In genomic region chr4:142434519-142435224, GRCh38 we compare ENCODE assay signal across 23 cellular contexts.
DNase-seq lines count a peak whose midpoint lies in the region; ATAC-seq and TF ChIP-seq lines count a peak whose summit lies in the region.
"Had no signal": no experiment of that assay in that cellular context is flagged by ENCODE, and none has a peak within 500 bp of the region (broad histone marks: within the 10 kb centered on the region; RNA-seq: fewer than 3 reads in every experiment).

No MANE protein-coding gene starts in this region.

- H3K27me3 Mint-ChIP-seq in activated CD8-positive, alpha-beta T cell treated with anti-CD3 and anti-CD28 coated beads for 36 hours = no peaks in the 10 kb centered on the region
- H3K27me3 Mint-ChIP-seq in activated CD8-positive, alpha-beta T cell treated with anti-CD3 and anti-CD28 coated beads, Interleukin-2, amount 10 ng/mL, durations not matched to agents 7 days and 5 days (ENCODE audit: low read depth) = no peaks in the 10 kb centered on the region
- no peaks in the 10 kb centered on the region for H3K27me3 Mint-ChIP-seq in activated naive CD8-positive, alpha-beta T cell treated with anti-CD3 and anti-CD28 coated beads for 36 hours
- no peaks in the 10 kb centered on the region for H3K27me3 Mint-ChIP-seq in naive thymus-derived CD4-positive, alpha-beta T cell
- H3K27me3 Mint-ChIP-seq: type B pancreatic cell had no signal

- H3K4me1 Mint-ChIP-seq in activated CD8-positive, alpha-beta T cell treated with anti-CD3 and anti-CD28 coated beads for 36 hours (ENCODE audit: low read depth) = peaks cover 33% of the 10 kb centered on the region
- H3K4me1 Mint-ChIP-seq in activated CD8-positive, alpha-beta T cell treated with anti-CD3 and anti-CD28 coated beads, Interleukin-2, amount 10 ng/mL, durations not matched to agents 7 days and 5 days (ENCODE audit: low read depth) = peaks cover 2% of the 10 kb centered on the region
- peaks cover 17% of the 10 kb centered on the region for H3K4me1 Mint-ChIP-seq in activated naive CD8-positive, alpha-beta T cell treated with anti-CD3 and anti-CD28 coated beads for 36 hours
- H3K4me1 Mint-ChIP-seq in naive thymus-derived CD4-positive, alpha-beta T cell = peaks cover 8 to 44% (median 31%) of the 10 kb centered on the region in 7 donors

- no peak overlapping the region for H3K27ac Mint-ChIP-seq in activated CD8-positive, alpha-beta T cell treated with anti-CD3 and anti-CD28 coated beads for 36 hours
- H3K27ac Mint-ChIP-seq in activated CD8-positive, alpha-beta T cell treated with anti-CD3 and anti-CD28 coated beads, Interleukin-2, amount 10 ng/mL, durations not matched to agents 7 days and 5 days = no peak overlapping the region
- peak overlapping the region; percentile 23 for H3K27ac Mint-ChIP-seq in activated naive CD8-positive, alpha-beta T cell treated with anti-CD3 and anti-CD28 coated beads for 36 hours
- H3K27ac Mint-ChIP-seq in naive thymus-derived CD4-positive, alpha-beta T cell = peak overlapping the region in 5 of 9 donors; percentile 23 to 81 (median 44)
- H3K27ac Mint-ChIP-seq: type B pancreatic cell had no signal

- H3K9ac ChIP-seq in HCT116 (ENCODE audit: low read length) = no peak overlapping the region

- peak; percentile 25; the same call in 1 of the 2 replicates for TF ChIP-seq RAD21 in HCT116 (IDR thresholded peaks at IDR 0.05; ENCODE audit: low read depth)

- no peak overlapping the region for H3K4me3 ChIP-seq in HCT116 (replicated peaks in 1 of 2; ENCODE audit: low read depth in 1 of 2, low read length in 2 of 2)
- H3K4me3 ChIP-seq in naive thymus-derived CD4-positive, alpha-beta T cell (ENCODE audit: low read length) = no peak overlapping the region

- no peaks in the 10 kb centered on the region for H3K9me3 ChIP-seq in HCT116 (ENCODE audit: control insufficient read depth in 1 of 2, insufficient read depth in 1 of 2, low read depth in 1 of 2, low read length in 2 of 2)
- H3K9me3 ChIP-seq in naive thymus-derived CD4-positive, alpha-beta T cell (ENCODE audit: control insufficient read depth in 2 of 3, low read length in 3 of 3) = no peaks in the 10 kb centered on the region

- H3K27ac ChIP-seq in HCT116 (ENCODE audit: low read depth, low read length) = no peak overlapping the region
- no peak overlapping the region for H3K27ac ChIP-seq in naive thymus-derived CD4-positive, alpha-beta T cell (ENCODE audit: low read depth, low read length)

- no peak for TF ChIP-seq CTCF in activated CD8-positive, alpha-beta T cell treated with anti-CD3 and anti-CD28 coated beads for 36 hours (IDR thresholded peaks at IDR 0.05)
- TF ChIP-seq CTCF in HCT116 (IDR thresholded peaks at IDR 0.05 in 2 of 3, conservative IDR thresholded peaks at IDR 0.05 in 1 of 3; ENCODE audit: borderline replicate concordance in 1 of 3, insufficient read depth in 1 of 3, low read depth in 2 of 3, low read length in 2 of 3) = peak in 1 of 3 experiments; percentile 12; a peak in 2 of 6 replicates

- RAD21 ChIA-PET in HCT116 (lab: Charles Lee; ENCODE audit: low non-redundant PET in 1 of 2, low total read pairs in 2 of 2, uncharacterized antibody in 2 of 2, unreplicated experiment in 2 of 2) = interaction anchor here in 1 of 2 experiments (1.0 kb wide), 1 partner anchor 9 kb away, joined by 3 read pairs; no protein-coding TSS in a partner anchor

- POLR2A ChIA-PET in activated CD8-positive, alpha-beta T cell treated with anti-CD3 and anti-CD28 coated beads for 36 hours (lab: Charles Lee) = no interaction called here
- POLR2A ChIA-PET in activated CD8-positive, alpha-beta T cell treated with anti-CD3 and anti-CD28 coated beads, Interleukin-2, amount 10 ng/mL, durations not matched to agents 7 days and 5 days (lab: Charles Lee) = no interaction called here
- POLR2A ChIA-PET in HCT116 (lab: Charles Lee) = no interaction called here
- POLR2A ChIA-PET in naive thymus-derived CD4-positive, alpha-beta T cell (lab: Charles Lee) = interaction anchor here (0.7 kb wide), 1 partner anchor 78 kb away, joined by 3 read pairs; no protein-coding TSS in a partner anchor

- no peaks in the 10 kb centered on the region for H3K79me2 ChIP-seq in HCT116 (ENCODE audit: insufficient read depth, low read length)

- no peaks in the 10 kb centered on the region for H3K27me3 ChIP-seq in HCT116 (ENCODE audit: insufficient read depth, low read length)
- no peaks in the 10 kb centered on the region for H3K27me3 ChIP-seq in naive thymus-derived CD4-positive, alpha-beta T cell (ENCODE audit: control insufficient read depth in 2 of 2, insufficient read depth in 2 of 2, low read length in 2 of 2)

- no peaks in the 10 kb centered on the region for H4K20me1 ChIP-seq in HCT116 (ENCODE audit: insufficient read depth)

- H3K36me3 ChIP-seq in HCT116 (ENCODE audit: control insufficient read depth in 1 of 2, insufficient read depth in 2 of 2, low read length in 2 of 2) = no peaks in the 10 kb centered on the region
- H3K36me3 ChIP-seq in naive thymus-derived CD4-positive, alpha-beta T cell (ENCODE audit: control insufficient read depth in 2 of 3, insufficient read depth in 3 of 3, low read length in 3 of 3) = no peaks in the 10 kb centered on the region

- CTCF ChIA-PET in activated CD8-positive, alpha-beta T cell treated with anti-CD3 and anti-CD28 coated beads for 36 hours (lab: Charles Lee) = interaction anchor here (0.6 kb wide), 1 partner anchor 19 kb away, joined by 4 read pairs; no protein-coding TSS in a partner anchor
- CTCF ChIA-PET in activated CD8-positive, alpha-beta T cell treated with anti-CD3 and anti-CD28 coated beads, Interleukin-2, amount 10 ng/mL, durations not matched to agents 7 days and 5 days (lab: Charles Lee) = interaction anchor here (1.3 to 1.8 kb wide), 2 partner anchors 80 to 83 kb away, joined by 5 read pairs; no protein-coding TSS in a partner anchor
- CTCF ChIA-PET in HCT116 (lab: Charles Lee) = no interaction called here
- CTCF ChIA-PET in naive thymus-derived CD4-positive, alpha-beta T cell (lab: Charles Lee) = interaction anchor here (1.2 to 1.6 kb wide), 2 partner anchors 28 to 82 kb away, joined by 3 to 4 read pairs; no protein-coding TSS in a partner anchor

- H3K4me1 ChIP-seq in HCT116 (ENCODE audit: control insufficient read depth in 1 of 2, insufficient read depth in 2 of 2, low read length in 2 of 2) = peaks cover 4 to 7% of the 10 kb centered on the region in 2 experiments; a peak in 2 of 4 replicates
- peaks cover 4 to 8% of the 10 kb centered on the region in 2 donors for H3K4me1 ChIP-seq in naive thymus-derived CD4-positive, alpha-beta T cell (ENCODE audit: control insufficient read depth in 2 of 2, insufficient read depth in 2 of 2, low read length in 2 of 2)

- peaks cover 2% of the 10 kb centered on the region for H3K9me3 Mint-ChIP-seq in activated CD8-positive, alpha-beta T cell treated with anti-CD3 and anti-CD28 coated beads for 36 hours
- H3K9me3 Mint-ChIP-seq in activated CD8-positive, alpha-beta T cell treated with anti-CD3 and anti-CD28 coated beads, Interleukin-2, amount 10 ng/mL, durations not matched to agents 7 days and 5 days (ENCODE audit: insufficient read depth) = peaks cover 15% of the 10 kb centered on the region
- peaks cover 8% of the 10 kb centered on the region for H3K9me3 Mint-ChIP-seq in activated naive CD8-positive, alpha-beta T cell treated with anti-CD3 and anti-CD28 coated beads for 36 hours
- H3K9me3 Mint-ChIP-seq in naive thymus-derived CD4-positive, alpha-beta T cell = peaks cover 0 to 32% (median 0%) of the 10 kb centered on the region in 11 donors
- H3K9me3 Mint-ChIP-seq: type B pancreatic cell had no signal

- ATAC-seq in activated CD8-positive, alpha-beta T cell treated with anti-CD3 and anti-CD28 coated beads for 36 hours = peak; percentile 62
- ATAC-seq in activated CD8-positive, alpha-beta T cell treated with anti-CD3 and anti-CD28 coated beads, Interleukin-2, amount 10 ng/mL, durations not matched to agents 7 days and 5 days = no peak
- ATAC-seq in HCT116 (peak; percentile 73), GM19328 (IDR thresholded peaks at IDR 0.05; ENCODE audit: unreplicated experiment) (no peak), GM19467 (IDR thresholded peaks at IDR 0.05; ENCODE audit: unreplicated experiment) (no peak), GM21360 (IDR thresholded peaks at IDR 0.05; ENCODE audit: unreplicated experiment) (no peak)
- ATAC-seq in naive thymus-derived CD4-positive, alpha-beta T cell = no peak

- TF ChIP-seq POLR2A in HCT116 (IDR thresholded peaks at IDR 0.05; ENCODE audit: borderline replicate concordance, extremely low read depth, insufficient read depth, insufficient read length) = no peak

- H3K4me3 Mint-ChIP-seq in activated CD8-positive, alpha-beta T cell treated with anti-CD3 and anti-CD28 coated beads for 36 hours = no peak overlapping the region
- H3K4me3 Mint-ChIP-seq in activated CD8-positive, alpha-beta T cell treated with anti-CD3 and anti-CD28 coated beads, Interleukin-2, amount 10 ng/mL, durations not matched to agents 7 days and 5 days = no peak overlapping the region
- no peak overlapping the region for H3K4me3 Mint-ChIP-seq in activated naive CD8-positive, alpha-beta T cell treated with anti-CD3 and anti-CD28 coated beads for 36 hours
- peak overlapping the region in 3 of 10 donors; percentile 11 to 43 (median 38) for H3K4me3 Mint-ChIP-seq in naive thymus-derived CD4-positive, alpha-beta T cell
- H3K4me3 Mint-ChIP-seq: type B pancreatic cell had no signal

- 0 out of 2 replicates have a peak, but pooled peaks cover 3% of the 10 kb centered on the region for H3K9me2 ChIP-seq in HCT116 (ENCODE audit: insufficient read depth)

- intact Hi-C loops in activated CD8-positive, alpha-beta T cell treated with anti-CD3 and anti-CD28 coated beads for 36 hours (cut with micrococcal nuclease) = loop anchor here (10.0 kb wide), 1 partner anchor 310 kb away; no protein-coding TSS in a partner anchor
- intact Hi-C loops in HCT116 (cut with micrococcal nuclease) = no loop called here
- intact Hi-C loops in naive thymus-derived CD4-positive, alpha-beta T cell (cut with micrococcal nuclease) = loop anchor here in 1 of 2 donors (1.0 to 5.0 kb wide), 5 partner anchors 81 to 408 kb away; no protein-coding TSS in a partner anchor

- no peak for DNase-seq in activated CD8-positive, alpha-beta T cell treated with anti-CD3 and anti-CD28 coated beads for 36 hours
- no peak for DNase-seq in activated CD8-positive, alpha-beta T cell treated with anti-CD3 and anti-CD28 coated beads, Interleukin-2, amount 10 ng/mL, durations not matched to agents 7 days and 5 days
- DNase-seq in HCT116 (ENCODE audit: low read depth, low spot score) = peak; percentile 4
- no peak for DNase-seq in activated naive CD8-positive, alpha-beta T cell treated with anti-CD3 and anti-CD28 coated beads for 36 hours
- DNase-seq in naive thymus-derived CD4-positive, alpha-beta T cell = peak in 1 of 9 donors; percentile 34
- DNase-seq: ACHN; activated effector memory CD4-positive, alpha-beta T cell treated with Interleukin-2 at 50 U/mL for 16 hours; aorta; DND-41; effector CD8-positive, alpha-beta T cell; head of caudate nucleus; midbrain; MM.1S; NCI-H1694; NCI-H2227 treated with DMSO at 0.1 percent for 48 hours; retina; RPMI8226; stimulated activated CD4-positive, alpha-beta T cell treated with anti-CD3 and anti-CD28 coated beads, Interleukin-12 subunit alpha, Interleukin-12 subunit beta, amount 100 ng/mL, for 4 hours; T-helper 1 cell had no signal

- H3K4me2 ChIP-seq in HCT116 (ENCODE audit: low read length) = no peak overlapping the region

- peaks cover 1% of the 10 kb centered on the region for H3K36me3 Mint-ChIP-seq in activated CD8-positive, alpha-beta T cell treated with anti-CD3 and anti-CD28 coated beads for 36 hours (ENCODE audit: low read depth)
- H3K36me3 Mint-ChIP-seq in activated CD8-positive, alpha-beta T cell treated with anti-CD3 and anti-CD28 coated beads, Interleukin-2, amount 10 ng/mL, durations not matched to agents 7 days and 5 days (ENCODE audit: low read depth) = peaks cover 9% of the 10 kb centered on the region
- H3K36me3 Mint-ChIP-seq in activated naive CD8-positive, alpha-beta T cell treated with anti-CD3 and anti-CD28 coated beads for 36 hours = no peaks in the 10 kb centered on the region
- peaks cover 4 to 28% (median 6%) of the 10 kb centered on the region in 5 donors for H3K36me3 Mint-ChIP-seq in naive thymus-derived CD4-positive, alpha-beta T cell
- H3K36me3 Mint-ChIP-seq: type B pancreatic cell had no signal

- H2AFZ ChIP-seq in HCT116 (ENCODE audit: low read depth, low read length, poor library complexity, severe bottlenecking) = no peak overlapping the region

- BruUV-seq in HCT116 (replicated peaks; lab: Mats Ljungman, UMichigan) = no TSS peak

Comparison
In these comparisons a context has a peak if more than half of its experiments do, and no peak if none do; other contexts are left out.
1. ATAC-seq: peak in activated CD8-positive, alpha-beta T cell treated with anti-CD3 and anti-CD28 coated beads for 36 hours (single experiment) and HCT116 (single experiment); none in activated CD8-positive, alpha-beta T cell treated with anti-CD3 and anti-CD28 coated beads, Interleukin-2, amount 10 ng/mL, durations not matched to agents 7 days and 5 days (single experiment), naive thymus-derived CD4-positive, alpha-beta T cell (single experiment), GM19328 (single experiment), GM19467 (single experiment) and GM21360 (single experiment).
2. H3K27ac Mint-ChIP-seq: peak in activated naive CD8-positive, alpha-beta T cell treated with anti-CD3 and anti-CD28 coated beads for 36 hours (single experiment) and naive thymus-derived CD4-positive, alpha-beta T cell (5 of 9); none in activated CD8-positive, alpha-beta T cell treated with anti-CD3 and anti-CD28 coated beads for 36 hours (single experiment) and activated CD8-positive, alpha-beta T cell treated with anti-CD3 and anti-CD28 coated beads, Interleukin-2, amount 10 ng/mL, durations not matched to agents 7 days and 5 days (single experiment).